ENCODE assay signal across 8 cellular contexts in genomic region chr11:13343931-13344717, GRCh38.
A peak's percentile ranks its signal among the peaks of the same experiment; 100 is the strongest.
DNase-seq lines count a peak whose midpoint lies in the region; ATAC-seq lines count a peak whose summit lies in the region.

No MANE protein-coding gene starts in this region.

- no peak overlapping the region for H4K8ac ChIP-seq in mesendoderm (ENCODE audit: low read depth, low read length)

- ATAC-seq in Right ventricle myocardium inferior = peak; percentile 35
- ATAC-seq in HG03432 (IDR thresholded peaks at IDR 0.05; ENCODE audit: unreplicated experiment) = peak; percentile 31

- no peak overlapping the region for H2AK5ac ChIP-seq in mesendoderm (ENCODE audit: low read length)

- no CpG with 5 or more reads among the region's 10 CpGs for WGBS in mesendoderm (ENCODE audit: extremely low coverage, insufficient coverage, low lambda C conversion rate)

- peaks cover 4% of the 10 kb centered on the region for H3K36me3 Mint-ChIP-seq in activated CD4-positive, alpha-beta memory T cell treated with anti-CD3 and anti-CD28 coated beads for 36 hours

- H3K18ac ChIP-seq in mesendoderm (ENCODE audit: low read length) = no peak overlapping the region

- no peak overlapping the region for H3K4me3 Mint-ChIP-seq in activated CD4-positive, alpha-beta memory T cell treated with anti-CD3 and anti-CD28 coated beads for 36 hours

- no peak for DNase-seq in Right ventricle myocardium inferior (ENCODE audit: missing footprints)
- DNase-seq in cardiac septum (ENCODE audit: low spot score) = no peak
- peak; percentile 82 for DNase-seq in NCI-H69 (lab: John Stamatoyannopoulos, UW)
- DNase-seq in activated CD4-positive, alpha-beta memory T cell treated with anti-CD3 and anti-CD28 coated beads for 36 hours = peak; percentile 80
- peak; percentile 52 for DNase-seq in effector CD8-positive, alpha-beta T cell (lab: John Stamatoyannopoulos, UW)
- peak; percentile 85 for DNase-seq in mesendoderm
- DNase-seq in stimulated activated CD8-positive, alpha-beta memory T cell treated with anti-CD3 and anti-CD28 coated beads, Interleukin-4, amount 100 ng/mL, for 4 hours (ENCODE audit: low read depth in 2 of 2, low spot score in 1 of 2) = peak; percentile 20 to 44

- H3K4me1 ChIP-seq in mesendoderm (ENCODE audit: control insufficient read depth, low read depth, low read length) = no peaks in the 10 kb centered on the region

- H3K27me3 ChIP-seq in mesendoderm (ENCODE audit: insufficient read depth, low read length, poor library complexity) = no peaks in the 10 kb centered on the region

- H3K4me2 ChIP-seq in mesendoderm (ENCODE audit: low read length) = no peak overlapping the region

- H2BK120ac ChIP-seq in mesendoderm (ENCODE audit: low read depth, low read length) = no peak overlapping the region

- H3K9me3 Mint-ChIP-seq in activated CD4-positive, alpha-beta memory T cell treated with anti-CD3 and anti-CD28 coated beads for 36 hours = no peaks in the 10 kb centered on the region

- POLR2A ChIA-PET in activated CD4-positive, alpha-beta memory T cell treated with anti-CD3 and anti-CD28 coated beads for 36 hours (lab: Charles Lee) = no interaction called here

- H3K23ac ChIP-seq in mesendoderm (ENCODE audit: low read length) = no peak overlapping the region

- no peak overlapping the region for H2BK15ac ChIP-seq in mesendoderm (replicated peaks; ENCODE audit: low read depth)

- H3K56ac ChIP-seq in mesendoderm (ENCODE audit: low read length) = no peak overlapping the region

- H3K27ac ChIP-seq in mesendoderm (ENCODE audit: low read depth, low read length) = no peak overlapping the region

- CTCF ChIA-PET in activated CD4-positive, alpha-beta memory T cell treated with anti-CD3 and anti-CD28 coated beads for 36 hours (lab: Charles Lee) = interaction anchor here (0.5 to 3.9 kb wide), 32 partner anchors 9 to 379 kb away, joined by 3 to 42 read pairs (median 4); no protein-coding TSS in a partner anchor

- no peak overlapping the region for H4K5ac ChIP-seq in mesendoderm (ENCODE audit: low read length)

- H3K4me3 ChIP-seq in mesendoderm (ENCODE audit: low read length) = no peak overlapping the region

- intact Hi-C loops in Right ventricle myocardium inferior (cut with DNase I) = loop anchor here (1.0 to 10.0 kb wide), 3 partner anchors 67 to 379 kb away; partner anchors contain the start of gene BMAL1
- intact Hi-C loops in cardiac septum (cut with DNase I) = loop anchor here (2.0 to 10.0 kb wide), 2 partner anchors 133 to 379 kb away; no protein-coding TSS in a partner anchor
- intact Hi-C loops in activated CD4-positive, alpha-beta memory T cell treated with anti-CD3 and anti-CD28 coated beads for 36 hours (cut with micrococcal nuclease) = loop anchor here (1.0 to 2.0 kb wide), 4 partner anchors 94 to 379 kb away; no protein-coding TSS in a partner anchor

- H3K4ac ChIP-seq in mesendoderm (ENCODE audit: low read depth, low read length) = no peak overlapping the region

- peaks cover 43% of the 10 kb centered on the region for H3K4me1 Mint-ChIP-seq in activated CD4-positive, alpha-beta memory T cell treated with anti-CD3 and anti-CD28 coated beads for 36 hours (ENCODE audit: low read depth)

- H3K79me2 ChIP-seq in mesendoderm (ENCODE audit: control insufficient read depth, insufficient read depth, low read length) = no peaks in the 10 kb centered on the region

- no peaks in the 10 kb centered on the region for H3K27me3 Mint-ChIP-seq in activated CD4-positive, alpha-beta memory T cell treated with anti-CD3 and anti-CD28 coated beads for 36 hours

- H3K36me3 ChIP-seq in mesendoderm (ENCODE audit: control insufficient read depth, insufficient read depth, low read length) = no peaks in the 10 kb centered on the region

- H3K27ac Mint-ChIP-seq in activated CD4-positive, alpha-beta memory T cell treated with anti-CD3 and anti-CD28 coated beads for 36 hours = no peak overlapping the region

- no peak overlapping the region for H2BK5ac ChIP-seq in mesendoderm (ENCODE audit: low read length)

- H3K79me1 ChIP-seq in mesendoderm (ENCODE audit: low read length) = no peaks in the 10 kb centered on the region

- no peak overlapping the region for H3K9ac ChIP-seq in mesendoderm (ENCODE audit: low read length)

Comparison
In these comparisons a context has a peak if more than half of its experiments do, and no peak if none do; other contexts are left out.
1. DNase-seq: peak in NCI-H69 (single experiment), activated CD4-positive, alpha-beta memory T cell treated with anti-CD3 and anti-CD28 coated beads for 36 hours (single experiment), effector CD8-positive, alpha-beta T cell (single experiment), mesendoderm (single experiment) and stimulated activated CD8-positive, alpha-beta memory T cell treated with anti-CD3 and anti-CD28 coated beads, Interleukin-4, amount 100 ng/mL, for 4 hours (2 of 2); none in Right ventricle myocardium inferior (single experiment) and cardiac septum (single experiment).